ENCODE assay signal across 1 cellular context in genomic region chr3:150603090-150603887, GRCh38.
A peak's percentile ranks its signal among the peaks of the same experiment; 100 is the strongest.
TF ChIP-seq lines count a peak whose summit lies in the region.

A gene with protein sequence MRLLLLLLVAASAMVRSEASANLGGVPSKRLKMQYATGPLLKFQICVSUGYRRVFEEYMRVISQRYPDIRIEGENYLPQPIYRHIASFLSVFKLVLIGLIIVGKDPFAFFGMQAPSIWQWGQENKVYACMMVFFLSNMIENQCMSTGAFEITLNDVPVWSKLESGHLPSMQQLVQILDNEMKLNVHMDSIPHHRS (plus strand): TSS chr3:150603321. CDS start chr3:150603363, 42 bp downstream.

TF ChIP-seq in K562, 482 proteins besides CTCF, POLR2A, EP300 and RAD21 (continued from another document and continues in another):
- TF ChIP-seq, protein P1, sequence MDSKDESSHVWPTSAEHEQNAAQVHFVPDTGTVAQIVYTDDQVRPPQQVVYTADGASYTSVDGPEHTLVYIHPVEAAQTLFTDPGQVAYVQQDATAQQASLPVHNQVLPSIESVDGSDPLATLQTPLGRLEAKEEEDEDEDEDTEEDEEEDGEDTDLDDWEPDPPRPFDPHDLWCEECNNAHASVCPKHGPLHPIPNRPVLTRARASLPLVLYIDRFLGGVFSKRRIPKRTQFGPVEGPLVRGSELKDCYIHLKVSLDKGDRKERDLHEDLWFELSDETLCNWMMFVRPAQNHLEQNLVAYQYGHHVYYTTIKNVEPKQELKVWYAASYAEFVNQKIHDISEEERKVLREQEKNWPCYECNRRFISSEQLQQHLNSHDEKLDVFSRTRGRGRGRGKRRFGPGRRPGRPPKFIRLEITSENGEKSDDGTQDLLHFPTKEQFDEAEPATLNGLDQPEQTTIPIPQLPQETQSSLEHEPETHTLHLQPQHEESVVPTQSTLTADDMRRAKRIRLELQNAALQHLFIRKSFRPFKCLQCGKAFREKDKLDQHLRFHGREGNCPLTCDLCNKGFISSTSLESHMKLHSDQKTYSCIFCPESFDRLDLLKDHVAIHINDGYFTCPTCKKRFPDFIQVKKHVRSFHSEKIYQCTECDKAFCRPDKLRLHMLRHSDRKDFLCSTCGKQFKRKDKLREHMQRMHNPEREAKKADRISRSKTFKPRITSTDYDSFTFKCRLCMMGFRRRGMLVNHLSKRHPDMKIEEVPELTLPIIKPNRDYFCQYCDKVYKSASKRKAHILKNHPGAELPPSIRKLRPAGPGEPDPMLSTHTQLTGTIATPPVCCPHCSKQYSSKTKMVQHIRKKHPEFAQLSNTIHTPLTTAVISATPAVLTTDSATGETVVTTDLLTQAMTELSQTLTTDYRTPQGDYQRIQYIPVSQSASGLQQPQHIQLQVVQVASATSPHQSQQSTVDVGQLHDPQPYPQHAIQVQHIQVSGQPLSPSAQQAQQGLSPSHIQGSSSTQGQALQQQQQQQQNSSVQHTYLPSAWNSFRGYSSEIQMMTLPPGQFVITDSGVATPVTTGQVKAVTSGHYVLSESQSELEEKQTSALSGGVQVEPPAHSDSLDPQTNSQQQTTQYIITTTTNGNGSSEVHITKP (IDR thresholded peaks at IDR 0.05; ENCODE audit: partially characterized antibody) = no peak
- TF ChIP-seq TAF7 (tag; IDR thresholded peaks at IDR 0.05) (peak; percentile 81), RB1 (IDR thresholded peaks at IDR 0.05; ENCODE audit: low read depth) (peak; percentile 17; the same call in 1 of the 2 replicates), FUS (optimal IDR thresholded peaks at IDR 0.05; ENCODE audit: low read depth, low read length) (no peak), ILF3 (IDR thresholded peaks at IDR 0.05; ENCODE audit: borderline replicate concordance) (no peak), HMBOX1 (IDR thresholded peaks at IDR 0.05) (no peak), CHD1 (IDR thresholded peaks at IDR 0.05; ENCODE audit: low read length) (peak; percentile 100), BDP1 (IDR thresholded peaks at IDR 0.05; ENCODE audit: insufficient read depth, insufficient read length) (no peak), NFIX (CRISPR knock-in tag; IDR thresholded peaks at IDR 0.05; ENCODE audit: low read depth) (no peak), CHD4 (IDR thresholded peaks at IDR 0.05; ENCODE audit: insufficient read depth, insufficient replicate concordance, low read depth, low read length, poor library complexity, severe bottlenecking) (no peak), MAX (CRISPR knock-in tag; IDR thresholded peaks at IDR 0.05) (no peak; the same call in 1 of the 2 replicates), RBBP5 (IDR thresholded peaks at IDR 0.05; ENCODE audit: borderline replicate concordance, insufficient read depth, low read length, poor library complexity, severe bottlenecking) (peak; percentile 91), NCOR1 (IDR thresholded peaks at IDR 0.05) (no peak; the same call in none of the 2 replicates), RFX7 (CRISPR knock-in tag; IDR thresholded peaks at IDR 0.05) (no peak), SMARCA5 (IDR thresholded peaks at IDR 0.05) (no peak), CC2D1A (IDR thresholded peaks at IDR 0.05) (no peak), CCNT2 (IDR thresholded peaks at IDR 0.05; ENCODE audit: borderline replicate concordance, extremely low read depth, insufficient read length, low read depth, low read length) (peak; percentile 79), ZNF444 (CRISPR knock-in tag; IDR thresholded peaks at IDR 0.05) (no peak), ETV5 (CRISPR knock-in tag; IDR thresholded peaks at IDR 0.05; ENCODE audit: low read depth) (no peak; the same call in 1 of the 2 replicates), ZNF717 (CRISPR knock-in tag; IDR thresholded peaks at IDR 0.05) (no peak), SP2 (IDR thresholded peaks at IDR 0.05; ENCODE audit: extremely low read depth, low read depth, low read length, poor library complexity, severe bottlenecking) (no peak), ZKSCAN1 (IDR thresholded peaks at IDR 0.05; ENCODE audit: low read depth, low read length) (no peak), SFPQ (IDR thresholded peaks at IDR 0.05; ENCODE audit: low read depth, low read length) (no peak), KDM2B (CRISPR knock-in tag; IDR thresholded peaks at IDR 0.05) (no peak), ZNF311 (CRISPR knock-in tag; IDR thresholded peaks at IDR 0.05) (no peak), SMAD3 (CRISPR knock-in tag; conservative IDR thresholded peaks at IDR 0.05) (no peak), SIN3A (IDR thresholded peaks at IDR 0.05; ENCODE audit: borderline replicate concordance in 2 of 2, control insufficient read depth in 1 of 2, low read depth in 2 of 2, low read length in 2 of 2) (peak; percentile 47 to 73; a peak in 2 of 4 replicates), ETV1 (tag; conservative IDR thresholded peaks at IDR 0.05; ENCODE audit: low read depth) (no peak), OTX1 (CRISPR knock-in tag; IDR thresholded peaks at IDR 0.05) (no peak; the same call in 1 of the 2 replicates), CREB5 (CRISPR knock-in tag; IDR thresholded peaks at IDR 0.05) (no peak), RFX5 (IDR thresholded peaks at IDR 0.05; ENCODE audit: low read depth, low read length) (no peak), CEBPZ (IDR thresholded peaks at IDR 0.05; ENCODE audit: borderline replicate concordance, low read depth, low read length) (no peak), ESRRA (IDR thresholded peaks at IDR 0.05; ENCODE audit: borderline replicate concordance, low read depth) (0 out of 2 replicates have a peak, but pooled peaks have one; percentile 15), COPS2 (conservative IDR thresholded peaks at IDR 0.05) (no peak), E2F1 (CRISPR knock-in tag; IDR thresholded peaks at IDR 0.05) (peak; percentile 48; the same call in 1 of the 2 replicates), BRF1 (IDR thresholded peaks at IDR 0.05; ENCODE audit: borderline replicate concordance, extremely low read depth, insufficient read length) (no peak), HDAC1 (IDR thresholded peaks at IDR 0.05) (0 out of 4 replicates have a peak, but pooled peaks of 1 of the 2 experiments have one; percentile 45), HDAC2 (IDR thresholded peaks at IDR 0.05) (no peak), HNRNPH1 (optimal IDR thresholded peaks at IDR 0.05; ENCODE audit: low read depth, low read length) (no peak), POLR2B (IDR thresholded peaks at IDR 0.05; ENCODE audit: low read depth, partially characterized antibody) (peak; percentile 98)
- TF ChIP-seq, protein P2, sequence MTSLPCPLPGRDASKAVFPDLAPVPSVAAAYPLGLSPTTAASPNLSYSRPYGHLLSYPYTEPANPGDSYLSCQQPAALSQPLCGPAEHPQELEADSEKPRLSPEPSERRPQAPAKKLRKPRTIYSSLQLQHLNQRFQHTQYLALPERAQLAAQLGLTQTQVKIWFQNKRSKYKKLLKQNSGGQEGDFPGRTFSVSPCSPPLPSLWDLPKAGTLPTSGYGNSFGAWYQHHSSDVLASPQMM (CRISPR knock-in tag; IDR thresholded peaks at IDR 0.05) = no peak
- TF ChIP-seq, protein P3, sequence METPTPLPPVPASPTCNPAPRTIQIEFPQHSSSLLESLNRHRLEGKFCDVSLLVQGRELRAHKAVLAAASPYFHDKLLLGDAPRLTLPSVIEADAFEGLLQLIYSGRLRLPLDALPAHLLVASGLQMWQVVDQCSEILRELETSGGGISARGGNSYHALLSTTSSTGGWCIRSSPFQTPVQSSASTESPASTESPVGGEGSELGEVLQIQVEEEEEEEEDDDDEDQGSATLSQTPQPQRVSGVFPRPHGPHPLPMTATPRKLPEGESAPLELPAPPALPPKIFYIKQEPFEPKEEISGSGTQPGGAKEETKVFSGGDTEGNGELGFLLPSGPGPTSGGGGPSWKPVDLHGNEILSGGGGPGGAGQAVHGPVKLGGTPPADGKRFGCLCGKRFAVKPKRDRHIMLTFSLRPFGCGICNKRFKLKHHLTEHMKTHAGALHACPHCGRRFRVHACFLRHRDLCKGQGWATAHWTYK (CRISPR knock-in tag; IDR thresholded peaks at IDR 0.05) = no peak
- TF ChIP-seq, protein P4, sequence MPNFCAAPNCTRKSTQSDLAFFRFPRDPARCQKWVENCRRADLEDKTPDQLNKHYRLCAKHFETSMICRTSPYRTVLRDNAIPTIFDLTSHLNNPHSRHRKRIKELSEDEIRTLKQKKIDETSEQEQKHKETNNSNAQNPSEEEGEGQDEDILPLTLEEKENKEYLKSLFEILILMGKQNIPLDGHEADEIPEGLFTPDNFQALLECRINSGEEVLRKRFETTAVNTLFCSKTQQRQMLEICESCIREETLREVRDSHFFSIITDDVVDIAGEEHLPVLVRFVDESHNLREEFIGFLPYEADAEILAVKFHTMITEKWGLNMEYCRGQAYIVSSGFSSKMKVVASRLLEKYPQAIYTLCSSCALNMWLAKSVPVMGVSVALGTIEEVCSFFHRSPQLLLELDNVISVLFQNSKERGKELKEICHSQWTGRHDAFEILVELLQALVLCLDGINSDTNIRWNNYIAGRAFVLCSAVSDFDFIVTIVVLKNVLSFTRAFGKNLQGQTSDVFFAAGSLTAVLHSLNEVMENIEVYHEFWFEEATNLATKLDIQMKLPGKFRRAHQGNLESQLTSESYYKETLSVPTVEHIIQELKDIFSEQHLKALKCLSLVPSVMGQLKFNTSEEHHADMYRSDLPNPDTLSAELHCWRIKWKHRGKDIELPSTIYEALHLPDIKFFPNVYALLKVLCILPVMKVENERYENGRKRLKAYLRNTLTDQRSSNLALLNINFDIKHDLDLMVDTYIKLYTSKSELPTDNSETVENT (CRISPR knock-in tag; IDR thresholded peaks at IDR 0.05) = peak; percentile 67; the same call in 1 of the 2 replicates
- TF ChIP-seq, protein P5, sequence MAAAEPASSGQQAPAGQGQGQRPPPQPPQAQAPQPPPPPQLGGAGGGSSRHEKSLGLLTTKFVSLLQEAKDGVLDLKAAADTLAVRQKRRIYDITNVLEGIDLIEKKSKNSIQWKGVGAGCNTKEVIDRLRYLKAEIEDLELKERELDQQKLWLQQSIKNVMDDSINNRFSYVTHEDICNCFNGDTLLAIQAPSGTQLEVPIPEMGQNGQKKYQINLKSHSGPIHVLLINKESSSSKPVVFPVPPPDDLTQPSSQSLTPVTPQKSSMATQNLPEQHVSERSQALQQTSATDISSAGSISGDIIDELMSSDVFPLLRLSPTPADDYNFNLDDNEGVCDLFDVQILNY (CRISPR knock-in tag; IDR thresholded peaks at IDR 0.05) = 0 out of 2 replicates have a peak, but pooled peaks have one; percentile 67
